In genomic region chr11:120431633-120432032, GRCh38 we compare ENCODE assay signal across 9 cellular contexts.
DNase-seq lines count a peak whose midpoint lies in the region; ATAC-seq and TF ChIP-seq lines count a peak whose summit lies in the region.
"Had no signal": no experiment of that assay in that cellular context is flagged by ENCODE, and none has a peak within 500 bp of the region (broad histone marks: within the 10 kb centered on the region; RNA-seq: fewer than 3 reads in every experiment).

No MANE protein-coding gene starts in this region.

- peaks cover 17% of the 10 kb centered on the region for H3K4me1 Mint-ChIP-seq in activated naive CD4-positive, alpha-beta T cell treated with anti-CD3 and anti-CD28 coated beads for 36 hours (ENCODE audit: low read depth)
- H3K4me1 Mint-ChIP-seq in glutamatergic neuron (ENCODE audit: low read depth, unreplicated experiment), result no peaks in the 10 kb centered on the region
- H3K4me1 Mint-ChIP-seq in stimulated activated naive CD8-positive, alpha-beta T cell treated with anti-CD3 and anti-CD28 coated beads, Interleukin-15, amount 100 ng/mL, for 72 hours, result peaks cover 17% of the 10 kb centered on the region

- intact Hi-C loops in activated naive CD4-positive, alpha-beta T cell treated with anti-CD3 and anti-CD28 coated beads for 36 hours (cut with micrococcal nuclease), result loop anchor here (1.0 to 5.0 kb wide), 3 partner anchors 87 to 194 kb away; partner anchors contain the start of gene ARHGEF12

- peak; percentile 18 for DNase-seq in activated naive CD4-positive, alpha-beta T cell treated with anti-CD3 and anti-CD28 coated beads for 36 hours
- no peak for DNase-seq in activated naive CD4-positive, alpha-beta T cell (lab: John Stamatoyannopoulos, UW)
- DNase-seq in glutamatergic neuron (no peak), NCI-H1436 (lab: John Stamatoyannopoulos, UW) (no peak), DMS79 treated with DMSO at 0.1 percent for 48 hours (lab: John Stamatoyannopoulos, UW) (no peak)
- DNase-seq in stimulated activated naive CD8-positive, alpha-beta T cell treated with anti-CD3 and anti-CD28 coated beads, Interleukin-15, amount 100 ng/mL, for 72 hours, result peak; percentile 14 to 28
- DNase-seq: activated naive CD8-positive, alpha-beta T cell treated with anti-CD3 and anti-CD28 coated beads, Interleukin-2, amount 10 ng/mL, durations not matched to agents 7 days and 5 days had no signal

- H3K27ac Mint-ChIP-seq in activated naive CD4-positive, alpha-beta T cell treated with anti-CD3 and anti-CD28 coated beads for 36 hours, result peak overlapping the region; percentile 57
- no peak overlapping the region for H3K27ac Mint-ChIP-seq in glutamatergic neuron (ENCODE audit: unreplicated experiment)
- peak overlapping the region; percentile 30 to 88 for H3K27ac Mint-ChIP-seq in stimulated activated naive CD8-positive, alpha-beta T cell treated with anti-CD3 and anti-CD28 coated beads, Interleukin-15, amount 100 ng/mL, for 72 hours
- H3K27ac Mint-ChIP-seq: activated naive CD8-positive, alpha-beta T cell treated with anti-CD3 and anti-CD28 coated beads, Interleukin-2, amount 10 ng/mL, durations not matched to agents 7 days and 5 days had no signal

- CTCF ChIA-PET in activated naive CD4-positive, alpha-beta T cell treated with anti-CD3 and anti-CD28 coated beads for 36 hours (lab: Charles Lee), result interaction anchor here (0.6 kb wide), 1 partner anchor 135 kb away, joined by 3 read pairs; no protein-coding TSS in a partner anchor

- H3K27me3 Mint-ChIP-seq in activated naive CD4-positive, alpha-beta T cell treated with anti-CD3 and anti-CD28 coated beads for 36 hours (ENCODE audit: low read depth), result no peaks in the 10 kb centered on the region
- H3K27me3 Mint-ChIP-seq in glutamatergic neuron (ENCODE audit: unreplicated experiment), result no peaks in the 10 kb centered on the region
- no peaks in the 10 kb centered on the region for H3K27me3 Mint-ChIP-seq in stimulated activated naive CD8-positive, alpha-beta T cell treated with anti-CD3 and anti-CD28 coated beads, Interleukin-15, amount 100 ng/mL, for 72 hours
- H3K27me3 Mint-ChIP-seq: activated naive CD8-positive, alpha-beta T cell treated with anti-CD3 and anti-CD28 coated beads, Interleukin-2, amount 10 ng/mL, durations not matched to agents 7 days and 5 days had no signal

- no peak overlapping the region for H3K4me3 Mint-ChIP-seq in activated naive CD4-positive, alpha-beta T cell treated with anti-CD3 and anti-CD28 coated beads for 36 hours
- H3K4me3 Mint-ChIP-seq in glutamatergic neuron (ENCODE audit: unreplicated experiment), result no peak overlapping the region
- H3K4me3 Mint-ChIP-seq in stimulated activated naive CD8-positive, alpha-beta T cell treated with anti-CD3 and anti-CD28 coated beads, Interleukin-15, amount 100 ng/mL, for 72 hours, result peak overlapping the region; percentile 28 to 41
- H3K4me3 Mint-ChIP-seq: activated naive CD8-positive, alpha-beta T cell treated with anti-CD3 and anti-CD28 coated beads, Interleukin-2, amount 10 ng/mL, durations not matched to agents 7 days and 5 days had no signal

- ATAC-seq in SK-N-SH treated with all-trans-retinoic acid at 6 μM for 48 hours (peak; percentile 95), HG02798 (IDR thresholded peaks at IDR 0.05; ENCODE audit: poor library complexity, unreplicated experiment) (no peak)
- ATAC-seq in stimulated activated naive CD8-positive, alpha-beta T cell treated with anti-CD3 and anti-CD28 coated beads, Interleukin-15, amount 100 ng/mL, for 72 hours, result peak; percentile 86

- peaks cover 4% of the 10 kb centered on the region for H3K36me3 Mint-ChIP-seq in activated naive CD4-positive, alpha-beta T cell treated with anti-CD3 and anti-CD28 coated beads for 36 hours (ENCODE audit: low read depth)
- H3K36me3 Mint-ChIP-seq in glutamatergic neuron (ENCODE audit: unreplicated experiment), result no peaks in the 10 kb centered on the region

- TF ChIP-seq CTCF in glutamatergic neuron (IDR thresholded peaks at IDR 0.05; ENCODE audit: partially characterized antibody, unreplicated experiment), result peak; percentile 7

- H3K9me3 Mint-ChIP-seq in activated naive CD4-positive, alpha-beta T cell treated with anti-CD3 and anti-CD28 coated beads for 36 hours, result no peaks in the 10 kb centered on the region
- H3K9me3 Mint-ChIP-seq in glutamatergic neuron (ENCODE audit: unreplicated experiment), result no peaks in the 10 kb centered on the region
- no peaks in the 10 kb centered on the region for H3K9me3 Mint-ChIP-seq in stimulated activated naive CD8-positive, alpha-beta T cell treated with anti-CD3 and anti-CD28 coated beads, Interleukin-15, amount 100 ng/mL, for 72 hours
- H3K9me3 Mint-ChIP-seq: activated naive CD8-positive, alpha-beta T cell treated with anti-CD3 and anti-CD28 coated beads, Interleukin-2, amount 10 ng/mL, durations not matched to agents 7 days and 5 days had no signal

TF ChIP-seq in SK-N-SH treated with all-trans-retinoic acid at 6 μM for 48 hours, 23 proteins besides CTCF, POLR2A, EP300 and RAD21 (continues in another document):
- TF ChIP-seq SNAI2 (CRISPR knock-in tag; IDR thresholded peaks at IDR 0.05) (no peak), TSHZ2 (CRISPR knock-in tag; IDR thresholded peaks at IDR 0.05) (no peak), ISL1 (CRISPR knock-in tag; IDR thresholded peaks at IDR 0.05) (no peak), TOX (CRISPR knock-in tag; IDR thresholded peaks at IDR 0.05; ENCODE audit: borderline replicate concordance) (no peak), CSDC2 (CRISPR knock-in tag; IDR thresholded peaks at IDR 0.05) (no peak), CSRNP3 (CRISPR knock-in tag; IDR thresholded peaks at IDR 0.05) (no peak), RARB (CRISPR knock-in tag; IDR thresholded peaks at IDR 0.05) (no peak), ZFP3 (CRISPR knock-in tag; IDR thresholded peaks at IDR 0.05) (no peak), PPARA (CRISPR knock-in tag; IDR thresholded peaks at IDR 0.05; ENCODE audit: borderline replicate concordance) (no peak), ARNTL (CRISPR knock-in tag; IDR thresholded peaks at IDR 0.05; ENCODE audit: borderline replicate concordance, low read depth) (no peak), GLIS3 (CRISPR knock-in tag; IDR thresholded peaks at IDR 0.05) (no peak), TCF4 (CRISPR knock-in tag; IDR thresholded peaks at IDR 0.05; ENCODE audit: borderline replicate concordance) (no peak), ZNF8 (CRISPR knock-in tag; IDR thresholded peaks at IDR 0.05) (no peak), OSR1 (CRISPR knock-in tag; IDR thresholded peaks at IDR 0.05) (no peak), ESRRG (CRISPR knock-in tag; IDR thresholded peaks at IDR 0.05) (no peak), POU6F1 (CRISPR knock-in tag; IDR thresholded peaks at IDR 0.05; ENCODE audit: borderline replicate concordance, low read depth) (no peak; the same call in 1 of the 2 replicates), ZNF565 (CRISPR knock-in tag; conservative IDR thresholded peaks at IDR 0.05; ENCODE audit: low read depth) (no peak)

Comparison
In these comparisons a context has a peak if more than half of its experiments do, and no peak if none do; other contexts are left out.
1. DNase-seq: peak in activated naive CD4-positive, alpha-beta T cell treated with anti-CD3 and anti-CD28 coated beads for 36 hours (single experiment) and stimulated activated naive CD8-positive, alpha-beta T cell treated with anti-CD3 and anti-CD28 coated beads, Interleukin-15, amount 100 ng/mL, for 72 hours (2 of 2); none in activated naive CD4-positive, alpha-beta T cell (0 of 4), glutamatergic neuron (single experiment), NCI-H1436 (single experiment) and DMS79 treated with DMSO at 0.1 percent for 48 hours (single experiment).
2. H3K4me3 Mint-ChIP-seq: peak in stimulated activated naive CD8-positive, alpha-beta T cell treated with anti-CD3 and anti-CD28 coated beads, Interleukin-15, amount 100 ng/mL, for 72 hours (2 of 2); none in activated naive CD4-positive, alpha-beta T cell treated with anti-CD3 and anti-CD28 coated beads for 36 hours (single experiment) and glutamatergic neuron (single experiment).